In genomic region chr3:167731393-167731792, GRCh38 we compare ENCODE assay signal across 26 cellular contexts. TPM values are rescaled to one million over a fixed set of nuclear protein-coding genes. Genes with fewer than 3 reads are reported as not detected.
DNase-seq lines count a peak whose midpoint lies in the region; ATAC-seq lines count a peak whose summit lies in the region.
"Had no signal": no experiment of that assay in that cellular context is flagged by ENCODE, and none has a peak within 500 bp of the region (broad histone marks: within the 10 kb centered on the region; RNA-seq: fewer than 3 reads in every experiment).

No MANE protein-coding gene starts in this region.

- peaks cover 6% of the 10 kb centered on the region for H3K36me3 Mint-ChIP-seq in T-helper 2 cell treated with Interferon-gamma antibody and Interleukin-4, amounts not matched to agents 5 μg/mL and 100 μg/mL, for 36 hours (ENCODE audit: low read depth)
- peaks cover 0 to 8% (median 2%) of the 10 kb centered on the region in 3 donors for H3K36me3 Mint-ChIP-seq in CD8-positive, alpha-beta memory T cell
- peaks cover 0 to 8% (median 0%) of the 10 kb centered on the region in 5 donors for H3K36me3 Mint-ChIP-seq in naive thymus-derived CD4-positive, alpha-beta T cell

- H3K27ac Mint-ChIP-seq in T-helper 2 cell treated with Interferon-gamma antibody and Interleukin-4, amounts not matched to agents 5 μg/mL and 100 μg/mL, for 36 hours = no peak overlapping the region
- peak overlapping the region in 3 of 8 donors; percentile 46 to 78 (median 47) for H3K27ac Mint-ChIP-seq in CD8-positive, alpha-beta memory T cell
- H3K27ac Mint-ChIP-seq in naive thymus-derived CD4-positive, alpha-beta T cell = peak overlapping the region in 1 of 9 donors; percentile 33
- H3K27ac Mint-ChIP-seq: activated CD4-positive, alpha-beta memory T cell treated with anti-CD3 and anti-CD28 coated beads, Interleukin-2, amount 10 ng/mL, durations not matched to agents 7 days and 5 days; activated naive CD8-positive, alpha-beta T cell treated with anti-CD3 and anti-CD28 coated beads, Interleukin-2, amount 50 U/mL, for 24 hours had no signal

- no peaks in the 10 kb centered on the region for H3K9me3 Mint-ChIP-seq in T-helper 2 cell treated with Interferon-gamma antibody and Interleukin-4, amounts not matched to agents 5 μg/mL and 100 μg/mL, for 36 hours
- H3K9me3 Mint-ChIP-seq in CD8-positive, alpha-beta memory T cell = no peaks in the 10 kb centered on the region
- H3K9me3 Mint-ChIP-seq in naive thymus-derived CD4-positive, alpha-beta T cell = no peaks in the 10 kb centered on the region
- H3K9me3 Mint-ChIP-seq: activated CD4-positive, alpha-beta memory T cell treated with anti-CD3 and anti-CD28 coated beads, Interleukin-2, amount 10 ng/mL, durations not matched to agents 7 days and 5 days; activated naive CD8-positive, alpha-beta T cell treated with anti-CD3 and anti-CD28 coated beads, Interleukin-2, amount 50 U/mL, for 24 hours; CD14-positive monocyte had no signal

- intact Hi-C loops in naive thymus-derived CD4-positive, alpha-beta T cell (cut with micrococcal nuclease) = loop anchor here (5.0 to 10.0 kb wide), 2 partner anchors 34 to 363 kb away; partner anchors contain the start of gene GOLIM4 (in 1 of the 2)

- CTCF ChIA-PET in CD8-positive, alpha-beta memory T cell (lab: Charles Lee) = no interaction called here
- CTCF ChIA-PET in naive thymus-derived CD4-positive, alpha-beta T cell (lab: Charles Lee) = no interaction called here

- H3K4me3 Mint-ChIP-seq in T-helper 2 cell treated with Interferon-gamma antibody and Interleukin-4, amounts not matched to agents 5 μg/mL and 100 μg/mL, for 36 hours = peak overlapping the region; percentile 19
- peak overlapping the region in 4 of 7 donors; percentile 7 to 67 (median 62) for H3K4me3 Mint-ChIP-seq in CD8-positive, alpha-beta memory T cell
- H3K4me3 Mint-ChIP-seq in naive thymus-derived CD4-positive, alpha-beta T cell = peak overlapping the region in 6 of 10 donors; percentile 4 to 58 (median 39)
- H3K4me3 Mint-ChIP-seq: activated CD4-positive, alpha-beta memory T cell treated with anti-CD3 and anti-CD28 coated beads, Interleukin-2, amount 10 ng/mL, durations not matched to agents 7 days and 5 days; activated naive CD8-positive, alpha-beta T cell treated with anti-CD3 and anti-CD28 coated beads, Interleukin-2, amount 50 U/mL, for 24 hours; CD14-positive monocyte had no signal

- no peaks in the 10 kb centered on the region for H3K9me3 ChIP-seq in CD8-positive, alpha-beta memory T cell (ENCODE audit: low read length)
- H3K9me3 ChIP-seq in naive thymus-derived CD4-positive, alpha-beta T cell (ENCODE audit: control insufficient read depth in 2 of 3, low read length in 3 of 3) = no peaks in the 10 kb centered on the region
- H3K9me3 ChIP-seq: left ventricle myocardium inferior, SJSA1, tibial artery had no signal

- H3K36me3 ChIP-seq in CD8-positive, alpha-beta memory T cell (ENCODE audit: insufficient read depth, low read length) = no peaks in the 10 kb centered on the region
- H3K36me3 ChIP-seq in naive thymus-derived CD4-positive, alpha-beta T cell (ENCODE audit: control insufficient read depth in 2 of 3, insufficient read depth in 3 of 3, low read length in 3 of 3) = peaks cover 0 to 4% (median 0%) of the 10 kb centered on the region in 3 experiments
- H3K36me3 ChIP-seq: left ventricle myocardium inferior, SJSA1, tibial artery had no signal

- peaks cover 64% of the 10 kb centered on the region for H3K4me1 ChIP-seq in CD8-positive, alpha-beta memory T cell (ENCODE audit: insufficient read depth, low read length)
- H3K4me1 ChIP-seq in naive thymus-derived CD4-positive, alpha-beta T cell (ENCODE audit: control insufficient read depth in 2 of 2, insufficient read depth in 2 of 2, low read length in 2 of 2) = peaks cover 20 to 30% of the 10 kb centered on the region in 2 donors
- H3K4me1 ChIP-seq: SJSA1 had no signal

- peaks cover 38% of the 10 kb centered on the region for H3K4me1 Mint-ChIP-seq in T-helper 2 cell treated with Interferon-gamma antibody and Interleukin-4, amounts not matched to agents 5 μg/mL and 100 μg/mL, for 36 hours (ENCODE audit: low read depth)
- H3K4me1 Mint-ChIP-seq in CD8-positive, alpha-beta memory T cell = peaks cover 30 to 45% (median 36%) of the 10 kb centered on the region in 3 donors
- peaks cover 36 to 48% (median 40%) of the 10 kb centered on the region in 7 donors for H3K4me1 Mint-ChIP-seq in naive thymus-derived CD4-positive, alpha-beta T cell

- ATAC-seq in naive thymus-derived CD4-positive, alpha-beta T cell = no peak
- no peak for ATAC-seq in esophagus mucosa
- ATAC-seq: activated naive CD8-positive, alpha-beta T cell treated with anti-CD3 and anti-CD28 coated beads, Interleukin-2, amount 50 U/mL, for 24 hours had no signal

- H3K27ac ChIP-seq in CD8-positive, alpha-beta memory T cell (ENCODE audit: low read depth, low read length) = peak overlapping the region; percentile 86
- H3K27ac ChIP-seq in naive thymus-derived CD4-positive, alpha-beta T cell (ENCODE audit: low read depth, low read length) = no peak overlapping the region
- H3K27ac ChIP-seq: coronary artery, left ventricle myocardium inferior, SJSA1, tibial artery had no signal

- POLR2A ChIA-PET in CD8-positive, alpha-beta memory T cell (lab: Charles Lee) = no interaction called here
- POLR2A ChIA-PET in naive thymus-derived CD4-positive, alpha-beta T cell (lab: Charles Lee) = no interaction called here

- H3K4me3 ChIP-seq in CD8-positive, alpha-beta memory T cell (ENCODE audit: low read length) = no peak overlapping the region
- H3K4me3 ChIP-seq in naive thymus-derived CD4-positive, alpha-beta T cell (ENCODE audit: low read length) = no peak overlapping the region
- H3K4me3 ChIP-seq: coronary artery, left ventricle myocardium inferior, SJSA1, tibial artery had no signal

- no peak for DNase-seq in T-helper 2 cell treated with Interferon-gamma antibody and Interleukin-4, amounts not matched to agents 5 μg/mL and 100 μg/mL, for 36 hours (ENCODE audit: low spot score)
- DNase-seq in T-helper 2 cell (no peak), SHP77 treated with DMSO at 0.1 percent for 48 hours (lab: John Stamatoyannopoulos, UW) (peak; percentile 84)
- DNase-seq in CD8-positive, alpha-beta memory T cell = no peak
- DNase-seq in naive thymus-derived CD4-positive, alpha-beta T cell = no peak
- DNase-seq in activated CD8-positive, alpha-beta memory T cell treated with anti-CD3 and anti-CD28 coated beads for 24 hours = no peak
- no peak for DNase-seq in activated T-cell treated with anti-CD3 and anti-CD28 coated beads, Interleukin-2, amount 50 U/mL, for 48 hours
- DNase-seq: 8988T; activated CD4-positive, alpha-beta memory T cell treated with anti-CD3 and anti-CD28 coated beads, Interleukin-2, amount 10 ng/mL, durations not matched to agents 7 days and 5 days; activated CD8-positive, alpha-beta memory T cell treated with anti-CD3 and anti-CD28 coated beads, Interleukin-2, amount 50 U/mL, for 48 hours; activated naive CD8-positive, alpha-beta T cell treated with anti-CD3 and anti-CD28 coated beads, Interleukin-2, amount 50 U/mL, for 24 hours; Calu3; caudate nucleus; DMS79; effector CD8-positive, alpha-beta T cell; Kasumi-1; left ventricle myocardium inferior; NCI-H1436 treated with DMSO at 0.1 percent for 48 hours; NCI-H774; stimulated activated CD4-positive, alpha-beta T cell treated with anti-CD3 and anti-CD28 coated beads, Interleukin-15, amount 100 ng/mL, for 24 hours; stimulated activated CD4-positive, alpha-beta T cell treated with anti-CD3 and anti-CD28 coated beads, Interleukin-4, amount 100 ng/mL, for 4 hours; tibial artery had no signal

- no peaks in the 10 kb centered on the region for H3K27me3 Mint-ChIP-seq in T-helper 2 cell treated with Interferon-gamma antibody and Interleukin-4, amounts not matched to agents 5 μg/mL and 100 μg/mL, for 36 hours (ENCODE audit: low read depth)
- no peaks in the 10 kb centered on the region for H3K27me3 Mint-ChIP-seq in CD8-positive, alpha-beta memory T cell
- no peaks in the 10 kb centered on the region for H3K27me3 Mint-ChIP-seq in naive thymus-derived CD4-positive, alpha-beta T cell
- H3K27me3 Mint-ChIP-seq: activated CD4-positive, alpha-beta memory T cell treated with anti-CD3 and anti-CD28 coated beads, Interleukin-2, amount 10 ng/mL, durations not matched to agents 7 days and 5 days; activated naive CD8-positive, alpha-beta T cell treated with anti-CD3 and anti-CD28 coated beads, Interleukin-2, amount 50 U/mL, for 24 hours had no signal

- H3K27me3 ChIP-seq in CD8-positive, alpha-beta memory T cell (ENCODE audit: insufficient read depth, low read length, poor library complexity, severe bottlenecking) = no peaks in the 10 kb centered on the region
- no peaks in the 10 kb centered on the region for H3K27me3 ChIP-seq in naive thymus-derived CD4-positive, alpha-beta T cell (ENCODE audit: control insufficient read depth in 2 of 2, insufficient read depth in 2 of 2, low read length in 2 of 2)
- H3K27me3 ChIP-seq: tibial artery had no signal

RNA-seq across cellular contexts. Expression of gene PDCD10, which starts 3.3 kb away (rescaled TPM):
- total RNA-seq in CD8-positive, alpha-beta memory T cell = 10 to 100 TPM; 78.7 to 81.3 TPM
- polyA plus RNA-seq in CD8-positive, alpha-beta memory T cell = 95.1 TPM
- 10 to 100 TPM; 31.5 to 69.8 (median 45.0) TPM for total RNA-seq in naive thymus-derived CD4-positive, alpha-beta T cell
- polyA plus RNA-seq in naive thymus-derived CD4-positive, alpha-beta T cell = 10 to 100 TPM; 76.4 to 85.0 TPM
- 49.4 TPM for total RNA-seq in esophagus mucosa

RNA-seq across cellular contexts. Expression of gene SERPINI1, which starts 4.1 kb away (rescaled TPM):
- 1 to 10 TPM; 1.7 to 1.9 TPM for total RNA-seq in CD8-positive, alpha-beta memory T cell
- polyA plus RNA-seq in CD8-positive, alpha-beta memory T cell = 13.7 TPM
- 1 to 10 TPM; 1.3 to 4.1 (median 3.5) TPM for total RNA-seq in naive thymus-derived CD4-positive, alpha-beta T cell
- 1 to 10 TPM; 5.9 to 6.8 TPM for polyA plus RNA-seq in naive thymus-derived CD4-positive, alpha-beta T cell
- 1.3 TPM for total RNA-seq in esophagus mucosa
